10 cellular contexts compared by ENCODE assay signal in genomic region chr11:67628710-67629385, GRCh38. TPM values are rescaled to one million over a fixed set of nuclear protein-coding genes. Genes with fewer than 3 reads are reported as not detected.
DNase-seq lines count a peak whose midpoint lies in the region; ATAC-seq, FAIRE-seq and TF ChIP-seq lines count a peak whose summit lies in the region.
"Had no signal": no experiment of that assay in that cellular context is flagged by ENCODE, and none has a peak within 500 bp of the region (broad histone marks: within the 10 kb centered on the region; RNA-seq: fewer than 3 reads in every experiment).

No MANE protein-coding gene starts in this region.

- no peaks in the 10 kb centered on the region for H3K27me3 ChIP-seq in bronchial epithelial cell (ENCODE audit: control insufficient read depth, insufficient read depth, low read length)
- no peaks in the 10 kb centered on the region for H3K27me3 ChIP-seq in uterus

- FAIRE-seq in bronchial epithelial cell (lab: Jason Lieb, UNC): no peak
- FAIRE-seq: G401.6, islet of Langerhans had no signal

- H3K4me1 ChIP-seq in mucosa of descending colon (ENCODE audit: low read depth): peaks cover 27% of the 10 kb centered on the region
- peaks cover 0 to 5% of the 10 kb centered on the region in 2 donors for H3K4me1 ChIP-seq in uterus

- H3K9me3 ChIP-seq in mucosa of descending colon (no peaks in the 10 kb centered on the region), uterus (no peaks in the 10 kb centered on the region)

- no peak for ATAC-seq in Right ventricle myocardium inferior
- ATAC-seq in mucosa of descending colon: no peak
- no peak for ATAC-seq in HG03108 (IDR thresholded peaks at IDR 0.05; ENCODE audit: unreplicated experiment)
- ATAC-seq in GM18517 (IDR thresholded peaks at IDR 0.05; ENCODE audit: unreplicated experiment): no peak
- no peak for ATAC-seq in GM19455 (IDR thresholded peaks at IDR 0.05; ENCODE audit: unreplicated experiment)

- H3K27ac ChIP-seq in uterus: peak overlapping the region; percentile 90 to 99

- DNase-seq in Right ventricle myocardium inferior (ENCODE audit: missing footprints) (peak; percentile 69), cardiac septum (ENCODE audit: low spot score) (no peak), bronchial epithelial cell (ENCODE audit: low read depth) (no peak), mucosa of descending colon (no peak), uterus (no peak)

- peak overlapping the region; percentile 59 for H3K4me3 ChIP-seq in bronchial epithelial cell (ENCODE audit: low read depth, low read length)
- peak overlapping the region; percentile 40 for H3K4me3 ChIP-seq in mucosa of descending colon
- H3K4me3 ChIP-seq in uterus: peak overlapping the region; percentile 48 to 70

- TF ChIP-seq POLR2A in uterus (IDR thresholded peaks at IDR 0.05): no peak

- TF ChIP-seq CTCF in bronchial epithelial cell (IDR thresholded peaks at IDR 0.05; ENCODE audit: insufficient read depth, low read length, severe bottlenecking) (no peak), mucosa of descending colon (IDR thresholded peaks at IDR 0.05) (peak; percentile 92), uterus (IDR thresholded peaks at IDR 0.05) (no peak)

- intact Hi-C loops in Right ventricle myocardium inferior (cut with DNase I) (no loop called here), cardiac septum (cut with DNase I) (loop anchor here (5.0 kb wide), 1 partner anchor 47 kb away; the partner anchor contains the start of gene GSTP1), mucosa of descending colon (cut with DNase I, micrococcal nuclease) (no loop called here), uterus (cut with DNase I; ENCODE audit: low total_unique reads) (no loop called here)

- H3K36me3 ChIP-seq in bronchial epithelial cell (ENCODE audit: control insufficient read depth, insufficient read depth, low read length) (no peaks in the 10 kb centered on the region), mucosa of descending colon (ENCODE audit: low read depth) (no peaks in the 10 kb centered on the region), uterus (no peaks in the 10 kb centered on the region)

RNA-seq across cellular contexts. Expression of gene NUDT8, which starts 0.9 kb away (rescaled TPM):
- total RNA-seq in Right ventricle myocardium inferior (104 TPM), cardiac septum (31.4 TPM), bronchial epithelial cell (14.2 and 22.3 TPM in 2 replicates), mucosa of descending colon (10 to 100 TPM; 17.3 to 34.6 (median 23.1) TPM), uterus (1 to 10 TPM in 2 of 4 donors, not detected in 2; 3.5 to 7.6 TPM)

RNA-seq across cellular contexts. Expression of gene TBX10, which starts 10.7 kb away (rescaled TPM):
- 0.41 TPM for total RNA-seq in Right ventricle myocardium inferior
- total RNA-seq in cardiac septum: not detected
- not detected in 2 replicates for total RNA-seq in bronchial epithelial cell
- 10 to 100 TPM in 1 of 3 donors, 1 to 10 TPM in 2; 3.7 to 19.1 (median 9.6) TPM for total RNA-seq in mucosa of descending colon
- total RNA-seq in uterus: not detected

RNA-seq across cellular contexts. Expression of gene ACY3, which starts 21.7 kb away (rescaled TPM):
- not detected for total RNA-seq in Right ventricle myocardium inferior
- total RNA-seq in cardiac septum: not detected
- not detected in 2 replicates for total RNA-seq in bronchial epithelial cell
- total RNA-seq in mucosa of descending colon: 10 to 100 TPM in 2 of 3 donors, 1 to 10 TPM in 1; 3.3 to 14.6 (median 14.1) TPM
- not detected for total RNA-seq in uterus

RNA-seq across cellular contexts. Expression of gene NDUFV1, which starts 22.1 kb away (rescaled TPM):
- 724 TPM for total RNA-seq in Right ventricle myocardium inferior
- 486 TPM for total RNA-seq in cardiac septum
- 242 and 252 TPM in 2 replicates for total RNA-seq in bronchial epithelial cell
- 100 to 1,000 TPM; 248 to 349 (median 311) TPM for total RNA-seq in mucosa of descending colon
- 100 to 1,000 TPM in 3 of 4 donors, 10 to 100 TPM in 1; 75.6 to 207 (median 142) TPM for total RNA-seq in uterus

RNA-seq across cellular contexts. Expression of gene GSTP1, which starts 45.2 kb away (rescaled TPM):
- total RNA-seq in Right ventricle myocardium inferior: 393 TPM
- total RNA-seq in cardiac septum: 272 TPM
- total RNA-seq in bronchial epithelial cell: 1,931 and 3,840 TPM in 2 replicates
- 100 to 1,000 TPM; 284 to 441 (median 325) TPM for total RNA-seq in mucosa of descending colon
- total RNA-seq in uterus: 100 to 1,000 TPM; 410 to 885 (median 651) TPM
